Comparison of ENCODE assay signal across 1 cellular context in genomic region chr19:38417544-38418506, GRCh38.
A peak's percentile ranks its signal among the peaks of the same experiment; 100 is the strongest.
TF ChIP-seq lines count a peak whose summit lies in the region.

No MANE protein-coding gene starts in this region.

TF ChIP-seq in A549, 52 proteins besides CTCF, POLR2A, EP300 and RAD21 (continued from another document):
- 0 out of 2 replicates have a peak, but pooled peaks have one; percentile 11 for TF ChIP-seq NPAS2 (CRISPR knock-in tag; IDR thresholded peaks at IDR 0.05; ENCODE audit: borderline replicate concordance)
- TF ChIP-seq JUN (IDR thresholded peaks at IDR 0.05): peak in 1 of 2 experiments; percentile 29; a peak in 1 of 5 replicates
- no peak for TF ChIP-seq CEBPB (IDR thresholded peaks at IDR 0.05)
- no peak for TF ChIP-seq RARB (CRISPR knock-in tag; IDR thresholded peaks at IDR 0.05)
- TF ChIP-seq FOSL2 (IDR thresholded peaks at IDR 0.05): no peak
- 0 out of 2 replicates have a peak, but pooled peaks have one; percentile 4 for TF ChIP-seq FOSL2 (CRISPR knock-in tag; IDR thresholded peaks at IDR 0.05)
- TF ChIP-seq KDM1A (IDR thresholded peaks at IDR 0.05; ENCODE audit: low read depth): no peak
- no peak for TF ChIP-seq REST (IDR thresholded peaks at IDR 0.05)
- TF ChIP-seq E2F6 (IDR thresholded peaks at IDR 0.05; ENCODE audit: borderline replicate concordance, low read depth): no peak
- no peak for TF ChIP-seq HOXB13 (CRISPR knock-in tag; IDR thresholded peaks at IDR 0.05; ENCODE audit: low read depth)
